In genomic region chr17:48551206-48551597, GRCh38 we compare ENCODE assay signal across 1 cellular context.
TF ChIP-seq lines count a peak whose summit lies in the region.

No MANE protein-coding gene starts in this region.

TF ChIP-seq in GM23338, 12 proteins besides CTCF, POLR2A, EP300 and RAD21:
- TF ChIP-seq EZH2 (IDR thresholded peaks at IDR 0.05; ENCODE audit: low read depth, unreplicated experiment) = peak; percentile 38
- TF ChIP-seq POLR2AphosphoS5 (IDR thresholded peaks at IDR 0.05; ENCODE audit: low read depth) = no peak
- no peak for TF ChIP-seq ZNF331 (CRISPR knock-in tag; IDR thresholded peaks at IDR 0.05; ENCODE audit: low read depth)
- no peak for TF ChIP-seq REST (IDR thresholded peaks at IDR 0.05; ENCODE audit: unreplicated experiment)
- no peak for TF ChIP-seq STAT1 (IDR thresholded peaks at IDR 0.05; ENCODE audit: unreplicated experiment)
- no peak for TF ChIP-seq ZNF114 (CRISPR knock-in tag; IDR thresholded peaks at IDR 0.05)
- TF ChIP-seq NANOG (IDR thresholded peaks at IDR 0.05; ENCODE audit: borderline replicate concordance) = no peak
